In genomic region chr1:11072216-11072917, GRCh38 we compare ENCODE assay signal across 15 cellular contexts. TPM values are rescaled to one million over a fixed set of nuclear protein-coding genes. Genes with fewer than 3 reads are reported as not detected.
A peak's percentile ranks its signal among the peaks of the same experiment; 100 is the strongest.
DNase-seq lines count a peak whose midpoint lies in the region; ATAC-seq and TF ChIP-seq lines count a peak whose summit lies in the region.
"Had no signal": no experiment of that assay in that cellular context is flagged by ENCODE, and none has a peak within 500 bp of the region (broad histone marks: within the 10 kb centered on the region; RNA-seq: fewer than 3 reads in every experiment).

No MANE protein-coding gene starts in this region.

- no peak for TF ChIP-seq POLR2A in vagina (IDR thresholded peaks at IDR 0.05)

- H2AFZ ChIP-seq in OCI-LY3 (ENCODE audit: low read depth, low read length) (no peak overlapping the region), smooth muscle cell (ENCODE audit: low read depth) (no peak overlapping the region)

- H3K4me3 Mint-ChIP-seq in neural crest cell: no peak overlapping the region
- H3K4me3 Mint-ChIP-seq in stimulated activated naive CD8-positive, alpha-beta T cell treated with anti-CD3 and anti-CD28 coated beads, Interleukin-15, amount 100 ng/mL, for 72 hours: no peak overlapping the region
- H3K4me3 Mint-ChIP-seq: mesothelial cell of epicardium had no signal

- H3K4me2 ChIP-seq in OCI-LY3 (ENCODE audit: low read length) (peak overlapping the region; percentile 79), smooth muscle cell (no peak overlapping the region)

- H4K20me1 ChIP-seq in OCI-LY3 (ENCODE audit: insufficient read depth, low read length): peaks cover 28% of the 10 kb centered on the region
- no peaks in the 10 kb centered on the region for H4K20me1 ChIP-seq in smooth muscle cell (ENCODE audit: low read depth)

- H3K9me3 Mint-ChIP-seq in neural crest cell: no peaks in the 10 kb centered on the region
- H3K9me3 Mint-ChIP-seq in stimulated activated naive CD8-positive, alpha-beta T cell treated with anti-CD3 and anti-CD28 coated beads, Interleukin-15, amount 100 ng/mL, for 72 hours: no peaks in the 10 kb centered on the region
- H3K9me3 Mint-ChIP-seq: mesothelial cell of epicardium had no signal

- H3K36me3 ChIP-seq in OCI-LY3 (replicated peaks; ENCODE audit: low read depth, low read length): peaks cover 53% of the 10 kb centered on the region
- peaks cover 17% of the 10 kb centered on the region for H3K36me3 ChIP-seq in smooth muscle cell (ENCODE audit: low read depth)
- peaks cover 0 to 96% of the 10 kb centered on the region in 2 donors for H3K36me3 ChIP-seq in vagina

- H3K4me3 ChIP-seq in OCI-LY3 (ENCODE audit: low read length) (peak overlapping the region; percentile 26; the same call in 1 of the 2 replicates), smooth muscle cell (no peak overlapping the region), vagina (no peak overlapping the region)
- H3K4me3 ChIP-seq: cardiac muscle cell had no signal

- H3F3A ChIP-seq in smooth muscle cell (ENCODE audit: low read depth): no peaks in the 10 kb centered on the region

- H3K79me2 ChIP-seq in OCI-LY3 (ENCODE audit: low read length) (no peaks in the 10 kb centered on the region), smooth muscle cell (ENCODE audit: low read depth) (no peaks in the 10 kb centered on the region)

- H3K36me3 Mint-ChIP-seq in neural crest cell (ENCODE audit: low read depth): peaks cover 15% of the 10 kb centered on the region

- 82% methylated on average over 13 of the region's 13 CpGs for WGBS in smooth muscle cell (ENCODE audit: low lambda C conversion rate)

- H3K27me3 ChIP-seq in OCI-LY3 (ENCODE audit: low read depth, low read length) (no peaks in the 10 kb centered on the region), smooth muscle cell (ENCODE audit: low read depth) (no peaks in the 10 kb centered on the region), vagina (no peaks in the 10 kb centered on the region)
- H3K27me3 ChIP-seq: cardiac muscle cell had no signal

- peak; percentile 19; the same call in 1 of the 3 replicates for TF ChIP-seq CTCF in GM12872 (IDR thresholded peaks at IDR 0.05; ENCODE audit: insufficient read depth, low read depth, low read length)
- TF ChIP-seq CTCF in OCI-LY3 (IDR thresholded peaks at IDR 0.05; ENCODE audit: low read depth, low read length): peak; percentile 37
- no peak for TF ChIP-seq CTCF in neural crest cell (conservative IDR thresholded peaks at IDR 0.05)
- no peak for TF ChIP-seq CTCF in smooth muscle cell (IDR thresholded peaks at IDR 0.05; ENCODE audit: borderline replicate concordance, insufficient read depth, poor library complexity, severe bottlenecking)
- TF ChIP-seq CTCF in vagina (IDR thresholded peaks at IDR 0.05): no peak

- peaks cover 3% of the 10 kb centered on the region for H3K4me1 Mint-ChIP-seq in neural crest cell
- peaks cover 38% of the 10 kb centered on the region for H3K4me1 Mint-ChIP-seq in stimulated activated naive CD8-positive, alpha-beta T cell treated with anti-CD3 and anti-CD28 coated beads, Interleukin-15, amount 100 ng/mL, for 72 hours
- H3K4me1 Mint-ChIP-seq: mesothelial cell of epicardium had no signal

- intact Hi-C loops in vagina (cut with DNase I): no loop called here

- H3K4me1 ChIP-seq in OCI-LY3 (ENCODE audit: low read length) (peaks cover 24% of the 10 kb centered on the region), smooth muscle cell (ENCODE audit: low read depth) (no peaks in the 10 kb centered on the region), vagina (no peaks in the 10 kb centered on the region)

- H3K9ac ChIP-seq in OCI-LY3 (ENCODE audit: low read length): no peak overlapping the region
- no peak overlapping the region for H3K9ac ChIP-seq in smooth muscle cell (ENCODE audit: low read depth)

- no peaks in the 10 kb centered on the region for H3K27me3 Mint-ChIP-seq in neural crest cell (ENCODE audit: low read depth)
- no peaks in the 10 kb centered on the region for H3K27me3 Mint-ChIP-seq in stimulated activated naive CD8-positive, alpha-beta T cell treated with anti-CD3 and anti-CD28 coated beads, Interleukin-15, amount 100 ng/mL, for 72 hours

- H3K27ac ChIP-seq in OCI-LY3 (ENCODE audit: low read length): peak overlapping the region; percentile 8; the same call in 1 of the 2 replicates
- H3K27ac ChIP-seq in smooth muscle cell (ENCODE audit: low read depth): no peak overlapping the region
- H3K27ac ChIP-seq in vagina: no peak overlapping the region
- H3K27ac ChIP-seq: cardiac muscle cell had no signal

- H3K9me3 ChIP-seq in OCI-LY3 (ENCODE audit: insufficient read depth, low read length) (no peaks in the 10 kb centered on the region), smooth muscle cell (replicated peaks; ENCODE audit: low read depth) (no peaks in the 10 kb centered on the region), vagina (no peaks in the 10 kb centered on the region)

- peak overlapping the region; percentile 27 for H3K27ac Mint-ChIP-seq in neural crest cell (ENCODE audit: unreplicated experiment)
- H3K27ac Mint-ChIP-seq in stimulated activated naive CD8-positive, alpha-beta T cell treated with anti-CD3 and anti-CD28 coated beads, Interleukin-15, amount 100 ng/mL, for 72 hours: peak overlapping the region in 1 of 2 donors; percentile 88
- H3K27ac Mint-ChIP-seq: mesothelial cell of epicardium had no signal

- ATAC-seq in GM19397 (IDR thresholded peaks at IDR 0.05; ENCODE audit: unreplicated experiment): no peak
- no peak for ATAC-seq in stimulated activated naive CD8-positive, alpha-beta T cell treated with anti-CD3 and anti-CD28 coated beads, Interleukin-15, amount 100 ng/mL, for 72 hours

- DNase-seq in NCI-H1092 (lab: John Stamatoyannopoulos, UW) (peak; percentile 76), neural crest cell (ENCODE audit: low read depth, low spot score) (no peak), smooth muscle cell (lab: John Stamatoyannopoulos, UW; ENCODE audit: unreplicated experiment) (no peak), vagina (ENCODE audit: extremely low spot score in 2 of 2) (no peak)
- no peak for DNase-seq in stimulated activated naive CD8-positive, alpha-beta T cell treated with anti-CD3 and anti-CD28 coated beads, Interleukin-15, amount 100 ng/mL, for 72 hours
- DNase-seq: activated naive CD4-positive, alpha-beta T cell; NCI-H526; stimulated activated CD4-positive, alpha-beta T cell treated with anti-CD3 and anti-CD28 coated beads, Interleukin-4, amount 100 ng/mL, for 24 hours; SW 1271 had no signal

RNA-seq across cellular contexts. Expression of gene SRM, which starts 12.5 kb away (rescaled TPM):
- total RNA-seq in neural crest cell (147 and 152 TPM in 2 replicates), smooth muscle cell (30.7 and 43.9 TPM in 2 replicates), vagina (68.0 TPM)
- 294 and 355 TPM in 2 replicates for polyA plus RNA-seq in smooth muscle cell

RNA-seq across cellular contexts. Expression of gene MASP2, which starts 25.3 kb away (rescaled TPM):
- total RNA-seq in neural crest cell: 0.14 TPM in 1 of 2 replicates, not detected in the other
- total RNA-seq in smooth muscle cell: not detected in 2 replicates
- polyA plus RNA-seq in smooth muscle cell: 0.26 and 0.35 TPM in 2 replicates
- not detected for total RNA-seq in vagina
- total RNA-seq: cardiac muscle cell, subcutaneous adipose tissue had no signal

RNA-seq across cellular contexts. Expression of gene EXOSC10, which starts 27.3 kb away (rescaled TPM):
- total RNA-seq in neural crest cell (115 and 127 TPM in 2 replicates), smooth muscle cell (59.2 and 59.9 TPM in 2 replicates), vagina (62.6 TPM)
- polyA plus RNA-seq in smooth muscle cell: 49.2 and 68.1 TPM in 2 replicates

RNA-seq across cellular contexts. Expression of gene TARDBP, which starts 59.9 kb away (rescaled TPM):
- total RNA-seq in neural crest cell (253 and 268 TPM in 2 replicates), smooth muscle cell (69.7 and 105 TPM in 2 replicates), vagina (213 TPM)
- 90.6 and 103 TPM in 2 replicates for polyA plus RNA-seq in smooth muscle cell

Comparison
In these comparisons a context has a peak if more than half of its experiments do, and no peak if none do; other contexts are left out.
1. CTCF ChIP-seq: peak in GM12872 (single experiment) and OCI-LY3 (single experiment); none in neural crest cell (single experiment), smooth muscle cell (single experiment) and vagina (0 of 3).